1 cellular context compared by ENCODE assay signal in the genomic region with DNA sequence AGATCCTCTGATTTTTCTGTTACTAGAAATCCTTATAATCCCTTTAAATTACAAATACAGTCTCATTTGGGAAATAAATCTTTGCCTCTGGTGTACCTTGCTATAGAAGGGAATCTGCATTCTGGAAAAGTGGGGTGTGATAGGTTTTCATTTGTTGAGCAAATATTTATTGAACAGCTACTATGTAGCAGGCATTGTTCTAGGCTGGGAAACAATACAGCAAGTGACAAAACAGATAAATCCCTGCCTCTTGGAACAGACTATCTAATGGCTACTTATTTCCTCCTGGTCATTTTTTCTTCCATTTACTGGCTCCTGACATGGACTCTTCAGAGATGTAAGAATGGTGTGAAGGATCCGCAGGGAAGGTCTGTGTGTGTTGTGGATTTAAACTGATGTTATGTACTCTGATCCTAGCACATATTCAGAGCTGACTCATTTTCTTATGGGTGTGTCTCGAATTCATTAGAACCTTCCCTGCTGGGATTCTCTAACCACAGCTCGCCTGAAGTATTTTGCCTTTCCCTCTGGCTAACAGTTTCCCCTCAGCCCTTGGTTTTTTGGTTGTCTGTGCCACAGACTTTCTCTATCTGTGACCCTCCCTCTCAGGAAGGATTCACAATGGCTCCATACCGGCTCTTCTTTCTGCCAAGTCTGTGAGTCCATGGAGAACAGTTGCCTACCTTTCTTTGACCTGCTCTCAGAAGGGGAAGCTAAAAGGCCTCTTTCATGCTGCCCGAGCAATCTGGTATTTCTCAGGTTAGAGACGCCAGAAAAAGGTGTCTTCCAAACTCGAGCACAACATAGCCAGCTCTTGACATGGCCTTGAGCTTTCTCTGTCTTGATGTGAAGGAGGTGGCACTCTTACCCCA.
TF ChIP-seq lines count a peak whose summit lies in the region.

No MANE protein-coding gene starts in this region.

TF ChIP-seq in IMR-90, 13 proteins besides CTCF, POLR2A, EP300 and RAD21:
- TF ChIP-seq, protein P1, sequence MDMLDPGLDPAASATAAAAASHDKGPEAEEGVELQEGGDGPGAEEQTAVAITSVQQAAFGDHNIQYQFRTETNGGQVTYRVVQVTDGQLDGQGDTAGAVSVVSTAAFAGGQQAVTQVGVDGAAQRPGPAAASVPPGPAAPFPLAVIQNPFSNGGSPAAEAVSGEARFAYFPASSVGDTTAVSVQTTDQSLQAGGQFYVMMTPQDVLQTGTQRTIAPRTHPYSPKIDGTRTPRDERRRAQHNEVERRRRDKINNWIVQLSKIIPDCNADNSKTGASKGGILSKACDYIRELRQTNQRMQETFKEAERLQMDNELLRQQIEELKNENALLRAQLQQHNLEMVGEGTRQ (IDR thresholded peaks at IDR 0.05; ENCODE audit: low read depth, low read length): no peak
- TF ChIP-seq NFE2L2 (IDR thresholded peaks at IDR 0.05; ENCODE audit: low read depth, low read length) (no peak), MAZ (IDR thresholded peaks at IDR 0.05; ENCODE audit: borderline replicate concordance, low read depth, low read length) (no peak), FOS (IDR thresholded peaks at IDR 0.05; ENCODE audit: low read depth, low read length) (no peak), CEBPB (IDR thresholded peaks at IDR 0.05; ENCODE audit: low read depth, low read length) (no peak), RFX5 (IDR thresholded peaks at IDR 0.05; ENCODE audit: low read depth, low read length) (no peak), SMC3 (IDR thresholded peaks at IDR 0.05; ENCODE audit: low read depth, low read length) (no peak), CHD1 (IDR thresholded peaks at IDR 0.05; ENCODE audit: low read depth, low read length) (no peak), BHLHE40 (IDR thresholded peaks at IDR 0.05; ENCODE audit: low read depth, low read length) (no peak)
- TF ChIP-seq, protein P2, sequence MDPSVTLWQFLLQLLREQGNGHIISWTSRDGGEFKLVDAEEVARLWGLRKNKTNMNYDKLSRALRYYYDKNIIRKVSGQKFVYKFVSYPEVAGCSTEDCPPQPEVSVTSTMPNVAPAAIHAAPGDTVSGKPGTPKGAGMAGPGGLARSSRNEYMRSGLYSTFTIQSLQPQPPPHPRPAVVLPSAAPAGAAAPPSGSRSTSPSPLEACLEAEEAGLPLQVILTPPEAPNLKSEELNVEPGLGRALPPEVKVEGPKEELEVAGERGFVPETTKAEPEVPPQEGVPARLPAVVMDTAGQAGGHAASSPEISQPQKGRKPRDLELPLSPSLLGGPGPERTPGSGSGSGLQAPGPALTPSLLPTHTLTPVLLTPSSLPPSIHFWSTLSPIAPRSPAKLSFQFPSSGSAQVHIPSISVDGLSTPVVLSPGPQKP (IDR thresholded peaks at IDR 0.05; ENCODE audit: borderline replicate concordance, low read depth, low read length): no peak
